Comparison of ENCODE assay signal across 1 cellular context in the genomic region with DNA sequence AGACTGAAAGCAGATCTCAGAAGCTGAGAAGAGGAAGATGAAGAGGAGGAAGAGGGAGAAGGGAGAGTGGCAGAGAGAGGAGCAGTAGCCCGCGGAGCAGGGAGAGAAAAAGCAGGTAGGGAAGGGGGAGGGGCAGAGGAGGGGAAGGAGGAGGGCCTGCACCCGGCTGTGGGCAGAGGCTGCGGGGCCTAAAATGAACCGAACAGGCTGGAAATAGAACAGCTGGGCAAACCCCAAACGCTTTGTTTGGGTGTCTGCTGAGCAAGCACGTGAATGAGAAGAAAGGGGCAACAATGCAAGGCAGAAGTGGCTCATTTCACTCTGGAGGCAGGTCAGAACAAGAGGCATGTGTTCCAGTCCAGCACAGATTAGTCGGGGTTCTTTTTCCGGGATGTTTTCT.
TF ChIP-seq lines count a peak whose summit lies in the region.

No MANE protein-coding gene starts in this region.

TF ChIP-seq in HEK293, 187 proteins besides CTCF, POLR2A, EP300 and RAD21 (continued from another document):
- TF ChIP-seq, protein P1, sequence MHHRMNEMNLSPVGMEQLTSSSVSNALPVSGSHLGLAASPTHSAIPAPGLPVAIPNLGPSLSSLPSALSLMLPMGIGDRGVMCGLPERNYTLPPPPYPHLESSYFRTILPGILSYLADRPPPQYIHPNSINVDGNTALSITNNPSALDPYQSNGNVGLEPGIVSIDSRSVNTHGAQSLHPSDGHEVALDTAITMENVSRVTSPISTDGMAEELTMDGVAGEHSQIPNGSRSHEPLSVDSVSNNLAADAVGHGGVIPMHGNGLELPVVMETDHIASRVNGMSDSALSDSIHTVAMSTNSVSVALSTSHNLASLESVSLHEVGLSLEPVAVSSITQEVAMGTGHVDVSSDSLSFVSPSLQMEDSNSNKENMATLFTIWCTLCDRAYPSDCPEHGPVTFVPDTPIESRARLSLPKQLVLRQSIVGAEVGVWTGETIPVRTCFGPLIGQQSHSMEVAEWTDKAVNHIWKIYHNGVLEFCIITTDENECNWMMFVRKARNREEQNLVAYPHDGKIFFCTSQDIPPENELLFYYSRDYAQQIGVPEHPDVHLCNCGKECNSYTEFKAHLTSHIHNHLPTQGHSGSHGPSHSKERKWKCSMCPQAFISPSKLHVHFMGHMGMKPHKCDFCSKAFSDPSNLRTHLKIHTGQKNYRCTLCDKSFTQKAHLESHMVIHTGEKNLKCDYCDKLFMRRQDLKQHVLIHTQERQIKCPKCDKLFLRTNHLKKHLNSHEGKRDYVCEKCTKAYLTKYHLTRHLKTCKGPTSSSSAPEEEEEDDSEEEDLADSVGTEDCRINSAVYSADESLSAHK (tag by site-specific recombination; IDR thresholded peaks at IDR 0.05), result no peak
- TF ChIP-seq, protein P2, sequence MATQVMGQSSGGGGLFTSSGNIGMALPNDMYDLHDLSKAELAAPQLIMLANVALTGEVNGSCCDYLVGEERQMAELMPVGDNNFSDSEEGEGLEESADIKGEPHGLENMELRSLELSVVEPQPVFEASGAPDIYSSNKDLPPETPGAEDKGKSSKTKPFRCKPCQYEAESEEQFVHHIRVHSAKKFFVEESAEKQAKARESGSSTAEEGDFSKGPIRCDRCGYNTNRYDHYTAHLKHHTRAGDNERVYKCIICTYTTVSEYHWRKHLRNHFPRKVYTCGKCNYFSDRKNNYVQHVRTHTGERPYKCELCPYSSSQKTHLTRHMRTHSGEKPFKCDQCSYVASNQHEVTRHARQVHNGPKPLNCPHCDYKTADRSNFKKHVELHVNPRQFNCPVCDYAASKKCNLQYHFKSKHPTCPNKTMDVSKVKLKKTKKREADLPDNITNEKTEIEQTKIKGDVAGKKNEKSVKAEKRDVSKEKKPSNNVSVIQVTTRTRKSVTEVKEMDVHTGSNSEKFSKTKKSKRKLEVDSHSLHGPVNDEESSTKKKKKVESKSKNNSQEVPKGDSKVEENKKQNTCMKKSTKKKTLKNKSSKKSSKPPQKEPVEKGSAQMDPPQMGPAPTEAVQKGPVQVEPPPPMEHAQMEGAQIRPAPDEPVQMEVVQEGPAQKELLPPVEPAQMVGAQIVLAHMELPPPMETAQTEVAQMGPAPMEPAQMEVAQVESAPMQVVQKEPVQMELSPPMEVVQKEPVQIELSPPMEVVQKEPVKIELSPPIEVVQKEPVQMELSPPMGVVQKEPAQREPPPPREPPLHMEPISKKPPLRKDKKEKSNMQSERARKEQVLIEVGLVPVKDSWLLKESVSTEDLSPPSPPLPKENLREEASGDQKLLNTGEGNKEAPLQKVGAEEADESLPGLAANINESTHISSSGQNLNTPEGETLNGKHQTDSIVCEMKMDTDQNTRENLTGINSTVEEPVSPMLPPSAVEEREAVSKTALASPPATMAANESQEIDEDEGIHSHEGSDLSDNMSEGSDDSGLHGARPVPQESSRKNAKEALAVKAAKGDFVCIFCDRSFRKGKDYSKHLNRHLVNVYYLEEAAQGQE (tag by site-specific recombination; IDR thresholded peaks at IDR 0.05), result no peak
- no peak for TF ChIP-seq ZNF2 (tag by site-specific recombination; IDR thresholded peaks at IDR 0.05)
- TF ChIP-seq, protein P3, sequence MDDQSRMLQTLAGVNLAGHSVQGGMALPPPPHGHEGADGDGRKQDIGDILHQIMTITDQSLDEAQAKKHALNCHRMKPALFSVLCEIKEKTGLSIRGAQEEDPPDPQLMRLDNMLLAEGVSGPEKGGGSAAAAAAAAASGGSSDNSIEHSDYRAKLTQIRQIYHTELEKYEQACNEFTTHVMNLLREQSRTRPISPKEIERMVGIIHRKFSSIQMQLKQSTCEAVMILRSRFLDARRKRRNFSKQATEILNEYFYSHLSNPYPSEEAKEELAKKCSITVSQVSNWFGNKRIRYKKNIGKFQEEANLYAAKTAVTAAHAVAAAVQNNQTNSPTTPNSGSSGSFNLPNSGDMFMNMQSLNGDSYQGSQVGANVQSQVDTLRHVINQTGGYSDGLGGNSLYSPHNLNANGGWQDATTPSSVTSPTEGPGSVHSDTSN (CRISPR knock-in tag; IDR thresholded peaks at IDR 0.05), result no peak
